In the genomic region with DNA sequence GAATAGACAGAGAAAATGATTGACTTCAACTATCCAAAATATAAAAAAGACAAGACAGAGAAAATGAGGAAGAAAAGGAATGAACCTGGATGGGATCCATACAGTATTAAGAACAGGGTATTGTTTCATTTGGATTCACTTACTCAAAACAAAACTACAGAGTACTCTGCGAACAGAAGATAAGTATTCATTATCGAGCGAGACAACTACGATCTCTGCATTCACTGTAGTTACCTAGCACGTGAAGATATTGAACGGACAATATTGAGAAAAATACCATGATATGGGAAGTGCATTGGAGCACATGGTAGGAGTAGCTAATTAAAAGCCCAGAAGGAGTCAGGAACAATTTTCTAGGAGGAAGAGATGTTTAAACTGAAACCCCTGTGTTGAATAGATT, we compare ENCODE assay signal across 1 cellular context.
TF ChIP-seq lines count a peak whose summit lies in the region.

No MANE protein-coding gene starts in this region.

TF ChIP-seq in endothelial cell of umbilical vein, 7 proteins besides CTCF, POLR2A, EP300 and RAD21 (continued from another document):
- TF ChIP-seq, protein P1, sequence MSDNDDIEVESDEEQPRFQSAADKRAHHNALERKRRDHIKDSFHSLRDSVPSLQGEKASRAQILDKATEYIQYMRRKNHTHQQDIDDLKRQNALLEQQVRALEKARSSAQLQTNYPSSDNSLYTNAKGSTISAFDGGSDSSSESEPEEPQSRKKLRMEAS (IDR thresholded peaks at IDR 0.05; ENCODE audit: insufficient read depth, insufficient read length): no peak
- TF ChIP-seq POLR2AphosphoS5 (IDR thresholded peaks at IDR 0.05; ENCODE audit: insufficient read depth, low read depth, low read length): no peak
- no peak for TF ChIP-seq FOS (IDR thresholded peaks at IDR 0.05; ENCODE audit: borderline replicate concordance, insufficient read depth, low read length)
